In the genomic region with DNA sequence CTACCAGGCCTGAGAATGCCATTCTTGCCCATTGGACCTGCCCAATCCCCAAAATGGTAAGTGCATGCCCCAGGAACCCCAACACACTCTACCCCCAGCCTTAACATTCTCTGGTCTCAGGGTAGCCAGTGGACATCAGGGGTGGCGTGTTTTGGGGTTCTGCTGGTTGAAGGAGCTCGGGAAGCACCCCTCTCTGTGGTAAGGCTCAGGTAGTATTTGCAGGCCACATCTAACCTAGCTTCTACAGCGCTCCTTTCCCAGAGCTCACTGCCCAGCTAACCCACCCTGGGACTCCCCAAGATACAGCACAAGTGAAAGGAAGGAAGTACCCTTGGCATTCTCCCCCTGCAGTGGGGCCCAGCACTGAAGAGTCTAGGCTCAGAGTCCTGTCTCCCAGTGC, we compare ENCODE assay signal across 28 cellular contexts.
"Had no signal": no experiment of that assay in that cellular context is flagged by ENCODE, and none has a peak within 500 bp of the region (broad histone marks: within the 10 kb centered on the region; RNA-seq: fewer than 3 reads in every experiment).

No MANE protein-coding gene starts in this region.

- H3K4me1 ChIP-seq: neural progenitor cell, prostate gland, right lobe of liver, sigmoid colon, testis, tibial artery, upper lobe of right lung, uterus had no signal

- H2AFZ ChIP-seq: neural progenitor cell had no signal

- H3K27ac Mint-ChIP-seq: naive thymus-derived CD4-positive, alpha-beta T cell; natural killer cell; nephron; neural progenitor cell; stimulated activated memory B cell treated with anti-CD40 and anti-IgM and Interleukin-4, amounts not matched to agents 10 μg/mL and 1 μg/mL and 100 μg/mL, for 72 hours; stimulated activated naive CD8-positive, alpha-beta T cell treated with anti-CD3 and anti-CD28 coated beads, Interleukin-15, amount 100 ng/mL, for 72 hours; type B pancreatic cell had no signal

- H3K36me3 Mint-ChIP-seq: natural killer cell; neural progenitor cell; stimulated activated memory B cell treated with anti-CD40 and anti-IgM and Interleukin-4, amounts not matched to agents 10 μg/mL and 1 μg/mL and 100 μg/mL, for 72 hours had no signal

- ATAC-seq: naive thymus-derived CD4-positive, alpha-beta T cell; natural killer cell; pancreas; right cardiac atrium; right lobe of liver; stimulated activated naive CD8-positive, alpha-beta T cell treated with anti-CD3 and anti-CD28 coated beads, Interleukin-15, Interleukin-2, amounts not matched to agents 100 U/mL and 50 U/mL, for 24 hours; upper lobe of right lung had no signal

- H3K36me3 ChIP-seq: neural progenitor cell, pancreas, prostate gland, right lobe of liver, sigmoid colon, suprapubic skin, tibial artery, transverse colon, upper lobe of right lung, uterus had no signal

- H3K27me3 Mint-ChIP-seq: naive thymus-derived CD4-positive, alpha-beta T cell; stimulated activated memory B cell treated with anti-CD40 and anti-IgM and Interleukin-4, amounts not matched to agents 10 μg/mL and 1 μg/mL and 100 μg/mL, for 72 hours; stimulated activated naive CD8-positive, alpha-beta T cell treated with anti-CD3 and anti-CD28 coated beads, Interleukin-15, amount 100 ng/mL, for 72 hours; type B pancreatic cell had no signal

- H3K9me3 Mint-ChIP-seq: natural killer cell; nephron; neural progenitor cell; stimulated activated memory B cell treated with anti-CD40 and anti-IgM and Interleukin-4, amounts not matched to agents 10 μg/mL and 1 μg/mL and 100 μg/mL, for 72 hours; stimulated activated naive CD8-positive, alpha-beta T cell treated with anti-CD3 and anti-CD28 coated beads, Interleukin-15, amount 100 ng/mL, for 72 hours had no signal

- DNase-seq: naive thymus-derived CD4-positive, alpha-beta T cell; natural killer cell; occipital lobe; pancreas; retina; right cardiac atrium; right lobe of liver; sigmoid colon; small intestine; stimulated activated CD4-positive, alpha-beta T cell treated with anti-CD3 and anti-CD28 coated beads, Interleukin-15, amount 100 ng/mL, for 24 hours; stimulated activated CD4-positive, alpha-beta T cell treated with anti-CD3 and anti-CD28 coated beads, Interleukin-2, amount 100 ng/mL, for 24 hours; stimulated activated CD4-positive, alpha-beta T cell treated with anti-CD3 and anti-CD28 coated beads, Interleukin-2, amount 100 ng/mL, for 48 hours; stimulated activated CD4-positive, alpha-beta T cell treated with anti-CD3 and anti-CD28 coated beads, Interleukin-4, amount 100 ng/mL, for 24 hours; stimulated activated naive CD4-positive, alpha-beta T cell; stimulated activated naive CD8-positive, alpha-beta T cell treated with anti-CD3 and anti-CD28 coated beads, Interleukin-15, amount 100 ng/mL, for 72 hours; stimulated activated naive CD8-positive, alpha-beta T cell treated with anti-CD3 and anti-CD28 coated beads, Interleukin-15, Interleukin-2, amounts not matched to agents 100 U/mL and 50 U/mL, for 24 hours; substantia nigra; testis; tibial artery; transverse colon; upper lobe of right lung; uterus had no signal

- H3K4me3 ChIP-seq: neural progenitor cell, pancreas, prostate gland, right lobe of liver, sigmoid colon, suprapubic skin, testis, tibial artery, transverse colon, upper lobe of right lung, uterus had no signal

- H3K27ac ChIP-seq: neural progenitor cell, pancreas, prostate gland, right lobe of liver, sigmoid colon, suprapubic skin, testis, tibial artery, transverse colon, upper lobe of right lung, uterus had no signal

- H3K9me3 ChIP-seq: pancreas, prostate gland, right lobe of liver, sigmoid colon, suprapubic skin, testis, tibial artery, transverse colon, upper lobe of right lung, uterus had no signal

- H3K4me3 Mint-ChIP-seq: naive thymus-derived CD4-positive, alpha-beta T cell; natural killer cell; nephron; neural progenitor cell; stimulated activated memory B cell treated with anti-CD40 and anti-IgM and Interleukin-4, amounts not matched to agents 10 μg/mL and 1 μg/mL and 100 μg/mL, for 72 hours; stimulated activated naive CD8-positive, alpha-beta T cell treated with anti-CD3 and anti-CD28 coated beads, Interleukin-15, amount 100 ng/mL, for 72 hours; type B pancreatic cell had no signal

- H3K4me1 Mint-ChIP-seq: natural killer cell; stimulated activated memory B cell treated with anti-CD40 and anti-IgM and Interleukin-4, amounts not matched to agents 10 μg/mL and 1 μg/mL and 100 μg/mL, for 72 hours; stimulated activated naive CD8-positive, alpha-beta T cell treated with anti-CD3 and anti-CD28 coated beads, Interleukin-15, amount 100 ng/mL, for 72 hours had no signal

- H3K4me2 ChIP-seq: neural progenitor cell had no signal

- H3K27me3 ChIP-seq: neural progenitor cell, pancreas, right lobe of liver, sigmoid colon, suprapubic skin, testis, tibial artery, transverse colon, upper lobe of right lung, uterus had no signal

- H3K9ac ChIP-seq: neural progenitor cell had no signal
